In genomic region chr1:156524481-156524869, GRCh38 we compare ENCODE assay signal across 11 cellular contexts. TPM values are rescaled to one million over a fixed set of nuclear protein-coding genes. Genes with fewer than 3 reads are reported as not detected.
A peak's percentile ranks its signal among the peaks of the same experiment; 100 is the strongest.
DNase-seq lines count a peak whose midpoint lies in the region; ATAC-seq and TF ChIP-seq lines count a peak whose summit lies in the region.
"Had no signal": no experiment of that assay in that cellular context is flagged by ENCODE, and none has a peak within 500 bp of the region (broad histone marks: within the 10 kb centered on the region; RNA-seq: fewer than 3 reads in every experiment).

No MANE protein-coding gene starts in this region.

- no peaks in the 10 kb centered on the region for H3K9me3 ChIP-seq in mucosa of rectum (ENCODE audit: control insufficient read depth in 2 of 2, low read length in 2 of 2)

- H3K36me3 ChIP-seq in GM06990 (ENCODE audit: control insufficient read depth, insufficient read depth, low read length) (peaks cover 2% of the 10 kb centered on the region), mucosa of rectum (ENCODE audit: control insufficient read depth in 2 of 2, insufficient read depth in 2 of 2, low read length in 2 of 2) (peaks cover 0 to 2% of the 10 kb centered on the region in 2 donors)

- H3K9me3 Mint-ChIP-seq in T-cell: no peaks in the 10 kb centered on the region

- DNase-seq in GM06990 (ENCODE audit: extremely low read depth, insufficient read length) (peak; percentile 32), T-cell (peak in 6 of 34 experiments; percentile 9 to 25 (median 14)), HK-2 (ENCODE audit: unreplicated experiment) (no peak), NCI-H187 treated with DMSO at 0.1 percent for 48 hours (lab: John Stamatoyannopoulos, UW) (no peak)
- DNase-seq: stimulated activated CD4-positive, alpha-beta T cell treated with anti-CD3 and anti-CD28 coated beads, Interleukin-12 subunit alpha, Interleukin-12 subunit beta, amount 100 ng/mL, for 4 hours had no signal

- H3K4me3 Mint-ChIP-seq in T-cell: peak overlapping the region; percentile 35 to 63 (median 41)

- POLR2A ChIA-PET in T-cell (lab: Charles Lee): interaction anchor here in 1 of 2 donors (0.5 kb wide), 1 partner anchor 80 kb away, joined by 6 read pairs; no protein-coding TSS in a partner anchor

- no peak overlapping the region for H3K4me3 ChIP-seq in GM06990 (replicated peaks; ENCODE audit: low read depth, low read length)
- no peak overlapping the region for H3K4me3 ChIP-seq in mucosa of rectum (ENCODE audit: low read length in 2 of 2)

- peaks cover 35 to 42% (median 35%) of the 10 kb centered on the region in 3 donors for H3K4me1 Mint-ChIP-seq in T-cell

- H3K27me3 ChIP-seq in GM06990 (replicated peaks; ENCODE audit: control insufficient read depth, insufficient read depth, low read length) (no peaks in the 10 kb centered on the region), mucosa of rectum (ENCODE audit: control insufficient read depth in 2 of 2, insufficient read depth in 2 of 2, low read length in 2 of 2) (no peaks in the 10 kb centered on the region)

- H3K36me3 Mint-ChIP-seq in T-cell: no peaks in the 10 kb centered on the region

- no peaks in the 10 kb centered on the region for H3K27me3 Mint-ChIP-seq in T-cell

- H3K27ac Mint-ChIP-seq in T-cell: peak overlapping the region; percentile 29 to 64

- CTCF ChIA-PET in T-cell (lab: Charles Lee): interaction anchor here (0.6 to 2.7 kb wide), 7 partner anchors 9 to 139 kb away, joined by 3 to 25 read pairs (median 4); partner anchors contain the start of gene MEF2D (in 1 of the 2)

- no peak overlapping the region for H3K9ac ChIP-seq in mucosa of rectum (ENCODE audit: low read depth in 1 of 2, low read length in 2 of 2)

- H3K4me1 ChIP-seq in mucosa of rectum (ENCODE audit: control insufficient read depth in 2 of 2, insufficient read depth in 2 of 2, low read length in 2 of 2): peaks cover 3 to 15% of the 10 kb centered on the region in 2 donors

- ATAC-seq in HG03280 (IDR thresholded peaks at IDR 0.05; ENCODE audit: unreplicated experiment) (peak; percentile 58), T-cell (replicated peaks in 1 of 4) (peak; percentile 32 to 70 (median 50)), GM21825 (IDR thresholded peaks at IDR 0.05; ENCODE audit: unreplicated experiment) (no peak), HG03135 (IDR thresholded peaks at IDR 0.05; ENCODE audit: unreplicated experiment) (no peak)

- TF ChIP-seq CTCF in GM06990 (IDR thresholded peaks at IDR 0.05; ENCODE audit: insufficient read depth, low read length, poor library complexity, severe bottlenecking): no peak

- peak overlapping the region; percentile 41 to 50 for H3K27ac ChIP-seq in mucosa of rectum (ENCODE audit: low read depth in 2 of 2, low read length in 2 of 2)

RNA-seq across cellular contexts. Expression of gene MEF2D, which starts 23.9 kb away (rescaled TPM):
- total RNA-seq in T-cell: 100 to 1,000 TPM in 2 of 5 donors, 10 to 100 TPM in 3; 60.7 to 133 (median 79.3) TPM

RNA-seq across cellular contexts. Expression of gene IQGAP3, which starts 47.9 kb away (rescaled TPM):
- total RNA-seq in T-cell: under 1 TPM in 4 of 5 donors, not detected in 1; 0.13 to 0.19 (median 0.18) TPM

RNA-seq across cellular contexts. Expression of gene TTC24, which starts 55.0 kb away (rescaled TPM):
- total RNA-seq in T-cell: 10 to 100 TPM in 4 of 5 donors, 1 to 10 TPM in 1; 9.9 to 43.6 (median 16.4) TPM
- total RNA-seq: G401, mesenteric fat pad had no signal

Comparison
In these comparisons a context has a peak if more than half of its experiments do, and no peak if none do; other contexts are left out.
1. ATAC-seq: peak in HG03280 (single experiment) and T-cell (4 of 4); none in GM21825 (single experiment) and HG03135 (single experiment).